26 cellular contexts compared by ENCODE assay signal in genomic region chr5:67106626-67107342, GRCh38.
"Had no signal": no experiment of that assay in that cellular context is flagged by ENCODE, and none has a peak within 500 bp of the region (broad histone marks: within the 10 kb centered on the region; RNA-seq: fewer than 3 reads in every experiment).

No MANE protein-coding gene starts in this region.

- H3K4me1 Mint-ChIP-seq: activated CD8-positive, alpha-beta memory T cell treated with anti-CD3 and anti-CD28 coated beads, Interleukin-2, amount 10 ng/mL, durations not matched to agents 7 days and 5 days; activated naive CD8-positive, alpha-beta T cell treated with anti-CD3 and anti-CD28 coated beads for 36 hours had no signal

- ATAC-seq: activated CD8-positive, alpha-beta memory T cell treated with anti-CD3 and anti-CD28 coated beads, Interleukin-2, amount 10 ng/mL, durations not matched to agents 7 days and 5 days; activated CD8-positive, alpha-beta T cell treated with anti-CD3 and anti-CD28 coated beads, Interleukin-2, amount 10 ng/mL, durations not matched to agents 7 days and 5 days; mucosa of descending colon; natural killer cell treated with Interleukin-12 subunit alpha and Interleukin-12 subunit beta and Interleukin-15 and Interleukin-18, amount 100 ng/mL, for 72 hours; sciatic nerve; stimulated activated naive CD8-positive, alpha-beta T cell treated with anti-CD3 and anti-CD28 coated beads, Interleukin-15, Interleukin-2, amounts not matched to agents 100 U/mL and 50 U/mL, for 24 hours had no signal

- H3K4me1 ChIP-seq: testis, transverse colon had no signal

- H3K27me3 Mint-ChIP-seq: activated CD8-positive, alpha-beta memory T cell treated with anti-CD3 and anti-CD28 coated beads, Interleukin-2, amount 10 ng/mL, durations not matched to agents 7 days and 5 days; activated naive CD8-positive, alpha-beta T cell treated with anti-CD3 and anti-CD28 coated beads for 36 hours; natural killer cell treated with Interleukin-12 subunit alpha and Interleukin-12 subunit beta and Interleukin-15 and Interleukin-18, amount 100 ng/mL, for 72 hours had no signal

- H3K4me3 Mint-ChIP-seq: activated CD8-positive, alpha-beta memory T cell treated with anti-CD3 and anti-CD28 coated beads, Interleukin-2, amount 10 ng/mL, durations not matched to agents 7 days and 5 days; activated CD8-positive, alpha-beta T cell treated with anti-CD3 and anti-CD28 coated beads, Interleukin-2, amount 10 ng/mL, durations not matched to agents 7 days and 5 days; activated naive CD8-positive, alpha-beta T cell treated with anti-CD3 and anti-CD28 coated beads for 36 hours; natural killer cell treated with Interleukin-12 subunit alpha and Interleukin-12 subunit beta and Interleukin-15 and Interleukin-18, amount 100 ng/mL, for 72 hours had no signal

- H3K27me3 ChIP-seq: testis, transverse colon had no signal

- H3K36me3 ChIP-seq: WERI-Rb-1 had no signal

- DNase-seq: activated CD4-positive, alpha-beta T cell treated with anti-CD3 and anti-CD28 coated beads, Interleukin-2, amount 50 U/mL, for 1 hour; activated CD4-positive, CD25-positive, alpha-beta regulatory T cell treated with anti-CD3 and anti-CD28 coated beads, Interleukin-2, amount 50 U/mL, for 72 hours; activated CD8-positive, alpha-beta memory T cell treated with anti-CD3 and anti-CD28 coated beads, Interleukin-2, amount 10 ng/mL, durations not matched to agents 7 days and 5 days; activated CD8-positive, alpha-beta T cell treated with anti-CD3 and anti-CD28 coated beads, Interleukin-2, amount 10 ng/mL, durations not matched to agents 7 days and 5 days; activated effector memory CD4-positive, alpha-beta T cell treated with Interleukin-2 at 50 U/mL for 16 hours; activated naive CD4-positive, alpha-beta T cell treated with Interleukin-2 at 50 U/mL for 16 hours; activated naive CD8-positive, alpha-beta T cell treated with anti-CD3 and anti-CD28 coated beads for 36 hours; central memory CD4-positive, alpha-beta T cell; dermis blood vessel endothelial cell; effector CD8-positive, alpha-beta T cell; kidney glomerular epithelial cell; left ventricle myocardium inferior; mesendoderm; mucosa of descending colon; posterior cingulate gyrus; stimulated activated CD4-positive, alpha-beta T cell treated with anti-CD3 and anti-CD28 coated beads, Interleukin-12 subunit alpha, Interleukin-12 subunit beta, amount 100 ng/mL, for 4 hours; stimulated activated CD4-positive, alpha-beta T cell treated with anti-CD3 and anti-CD28 coated beads, Interleukin-4, amount 100 ng/mL, for 1 hour; stimulated activated naive CD8-positive, alpha-beta T cell treated with anti-CD3 and anti-CD28 coated beads, Interleukin-15, Interleukin-2, amounts not matched to agents 100 U/mL and 50 U/mL, for 24 hours; T-helper 9 cell; testis; transverse colon; WERI-Rb-1 had no signal

- H3K9me3 Mint-ChIP-seq: activated naive CD8-positive, alpha-beta T cell treated with anti-CD3 and anti-CD28 coated beads for 36 hours; natural killer cell treated with Interleukin-12 subunit alpha and Interleukin-12 subunit beta and Interleukin-15 and Interleukin-18, amount 100 ng/mL, for 72 hours had no signal

- H3K4me3 ChIP-seq: left ventricle myocardium inferior, lung, mucosa of descending colon, skin epidermis, testis, transverse colon had no signal

- H3K9me3 ChIP-seq: left ventricle myocardium inferior, mucosa of descending colon, testis, transverse colon had no signal

- H3K27ac ChIP-seq: left ventricle myocardium inferior, skin epidermis, testis, transverse colon, WERI-Rb-1 had no signal

- H3K27ac Mint-ChIP-seq: activated CD8-positive, alpha-beta memory T cell treated with anti-CD3 and anti-CD28 coated beads, Interleukin-2, amount 10 ng/mL, durations not matched to agents 7 days and 5 days; activated CD8-positive, alpha-beta T cell treated with anti-CD3 and anti-CD28 coated beads, Interleukin-2, amount 10 ng/mL, durations not matched to agents 7 days and 5 days; activated naive CD8-positive, alpha-beta T cell treated with anti-CD3 and anti-CD28 coated beads for 36 hours; natural killer cell treated with Interleukin-12 subunit alpha and Interleukin-12 subunit beta and Interleukin-15 and Interleukin-18, amount 100 ng/mL, for 72 hours had no signal
